8 cellular contexts compared by ENCODE assay signal in the genomic region with DNA sequence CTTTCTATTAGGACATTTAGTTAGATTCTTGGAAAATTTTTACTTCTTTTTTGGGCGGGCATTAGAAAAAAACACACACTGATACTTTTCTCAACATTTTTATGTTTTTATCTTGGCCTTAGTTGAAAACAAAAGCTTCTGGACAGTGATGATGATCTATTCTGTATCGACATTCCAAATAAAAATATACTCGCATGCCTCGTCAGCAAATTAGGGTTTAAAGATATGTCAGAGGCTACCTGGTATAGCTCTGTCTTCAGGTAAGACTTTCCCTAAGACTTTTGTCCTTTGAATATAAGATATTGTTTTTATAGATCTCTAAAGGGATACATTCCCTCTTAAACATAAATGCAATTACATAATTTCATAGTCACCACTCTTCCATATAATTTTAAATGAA.
"Had no signal": no experiment of that assay in that cellular context is flagged by ENCODE, and none has a peak within 500 bp of the region (broad histone marks: within the 10 kb centered on the region; RNA-seq: fewer than 3 reads in every experiment).

No MANE protein-coding gene starts in this region.

- FAIRE-seq: H1, H54, HTR-8/SVneo had no signal

- H3K4me2 ChIP-seq: GM23338, KMS-11 had no signal

- ATAC-seq: GM23338 had no signal

- H3K9ac ChIP-seq: KMS-11 had no signal

- H3K27ac ChIP-seq: KMS-11 had no signal

- H2AFZ ChIP-seq: GM23338 had no signal

- H3K4me3 ChIP-seq: GM23338 had no signal

- DNase-seq: H9, HCEC 1CT, KBM-7 had no signal
